ENCODE assay signal across 2 cellular contexts in genomic region chr6:110813813-110814487, GRCh38.
TF ChIP-seq lines count a peak whose summit lies in the region.

No MANE protein-coding gene starts in this region.

TF ChIP-seq in SK-N-SH, 30 proteins besides CTCF, POLR2A, EP300 and RAD21 (continued from another document):
- TF ChIP-seq REST (IDR thresholded peaks at IDR 0.05; ENCODE audit: low read depth, low read length) (peak; percentile 39; the same call in 1 of the 2 replicates), SIN3A (IDR thresholded peaks at IDR 0.05; ENCODE audit: borderline replicate concordance, low read depth, low read length) (no peak), YY1 (IDR thresholded peaks at IDR 0.05; ENCODE audit: low read depth) (no peak), FOSL2 (IDR thresholded peaks at IDR 0.05; ENCODE audit: borderline replicate concordance, low read depth) (no peak), EZH2phosphoT487 (IDR thresholded peaks at IDR 0.05; ENCODE audit: borderline replicate concordance, low read depth) (no peak)

TF ChIP-seq in SK-N-SH treated with all-trans-retinoic acid at 6 μM for 48 hours, 23 proteins besides CTCF, POLR2A, EP300 and RAD21 (continued from another document):
- TF ChIP-seq BACH2 (CRISPR knock-in tag; IDR thresholded peaks at IDR 0.05; ENCODE audit: borderline replicate concordance): no peak
- no peak for TF ChIP-seq TOX (CRISPR knock-in tag; IDR thresholded peaks at IDR 0.05; ENCODE audit: borderline replicate concordance)
- no peak for TF ChIP-seq SNAI2 (CRISPR knock-in tag; IDR thresholded peaks at IDR 0.05)
- no peak for TF ChIP-seq POU6F1 (CRISPR knock-in tag; IDR thresholded peaks at IDR 0.05; ENCODE audit: borderline replicate concordance, low read depth)
- TF ChIP-seq ZFP3 (CRISPR knock-in tag; IDR thresholded peaks at IDR 0.05): no peak
- TF ChIP-seq CSDC2 (CRISPR knock-in tag; IDR thresholded peaks at IDR 0.05): no peak
- no peak for TF ChIP-seq TSHZ2 (CRISPR knock-in tag; IDR thresholded peaks at IDR 0.05)
- no peak for TF ChIP-seq ARNTL (CRISPR knock-in tag; IDR thresholded peaks at IDR 0.05; ENCODE audit: borderline replicate concordance, low read depth)
